ENCODE assay signal across 19 cellular contexts in the genomic region with DNA sequence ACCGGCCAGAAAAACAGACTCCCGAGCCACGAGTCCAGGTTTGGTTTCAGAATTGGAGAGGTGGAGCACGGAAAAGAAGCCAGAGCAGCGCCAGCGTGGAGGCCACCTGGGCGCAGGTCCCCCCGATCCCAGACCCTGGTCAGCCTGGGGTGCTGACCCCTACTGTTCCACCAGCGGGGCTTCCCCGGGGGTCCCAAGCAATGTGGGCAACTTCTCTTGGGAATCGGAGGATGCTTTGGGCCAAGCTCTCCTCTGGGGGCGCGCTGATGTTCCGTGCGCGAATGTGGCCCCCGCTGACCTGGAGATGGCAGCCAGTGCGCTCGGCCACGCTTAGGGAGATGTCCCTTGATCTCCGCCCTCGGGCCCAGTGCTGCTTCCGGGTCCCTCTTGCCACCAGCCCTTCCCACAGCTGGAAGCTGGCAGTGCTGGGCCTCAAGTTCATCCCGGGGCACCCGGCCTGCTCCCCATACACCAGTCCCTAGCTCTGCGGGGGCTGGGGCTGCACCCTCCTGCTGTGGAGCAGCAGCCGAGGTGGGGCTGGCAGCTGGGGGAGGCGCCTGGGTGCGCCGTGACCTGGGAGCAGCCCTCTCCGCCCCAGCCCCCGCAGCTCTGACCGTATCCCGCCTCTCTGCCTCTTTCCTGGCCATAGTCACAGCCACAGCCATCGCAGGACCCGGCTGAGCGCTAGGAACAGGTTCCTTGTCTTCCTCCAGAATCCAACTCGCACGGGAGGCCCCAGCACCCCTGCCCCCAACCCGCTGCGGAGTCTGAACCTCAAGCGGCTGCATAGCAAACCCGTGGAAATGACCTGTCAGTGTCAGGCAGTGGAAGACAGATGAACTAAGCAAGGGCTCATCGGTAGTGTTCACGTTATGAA.
A peak's percentile ranks its signal among the peaks of the same experiment; 100 is the strongest.
DNase-seq lines count a peak whose midpoint lies in the region; ATAC-seq, FAIRE-seq and TF ChIP-seq lines count a peak whose summit lies in the region.
"Had no signal": no experiment of that assay in that cellular context is flagged by ENCODE, and none has a peak within 500 bp of the region (broad histone marks: within the 10 kb centered on the region; RNA-seq: fewer than 3 reads in every experiment).

No MANE protein-coding gene starts in this region.

- H4K8ac ChIP-seq in H9 (replicated peaks; ENCODE audit: insufficient read length, low read depth, low read length), result no peak overlapping the region

- peak overlapping the region in 1 of 2 donors; percentile 16 for H3K4me3 ChIP-seq in small intestine (ENCODE audit: low read depth in 1 of 2, low read length in 2 of 2)
- H3K4me3 ChIP-seq: esophagus squamous epithelium, GM23248, heart right ventricle, psoas muscle had no signal

- no peaks in the 10 kb centered on the region for H3K27me3 Mint-ChIP-seq in H9 (ENCODE audit: low read depth)
- H3K27me3 Mint-ChIP-seq: activated B cell treated with CpG ODN at 0.5 μM for 24 hours had no signal

- H3K23ac ChIP-seq in H9 (ENCODE audit: insufficient read length, low read depth, low read length), result no peak overlapping the region

- H2AK5ac ChIP-seq in H9 (ENCODE audit: insufficient read length, low read length), result no peak overlapping the region

- no peak for TF ChIP-seq CTCF in H9 (conservative IDR thresholded peaks at IDR 0.05)

- no peak overlapping the region for H3K27ac ChIP-seq in H9 (ENCODE audit: insufficient read length, low read depth, low read length)
- peak overlapping the region; percentile 60 to 63 for H3K27ac ChIP-seq in small intestine (ENCODE audit: low read depth in 1 of 2, low read length in 1 of 2)
- H3K27ac ChIP-seq: esophagus squamous epithelium, GM23248, heart right ventricle, psoas muscle had no signal

- no peak overlapping the region for H3T11ph ChIP-seq in H9 (ENCODE audit: low read length)

- no peaks in the 10 kb centered on the region for H3K27me3 ChIP-seq in H9 (ENCODE audit: insufficient read depth, low read length)
- no peaks in the 10 kb centered on the region for H3K27me3 ChIP-seq in small intestine (ENCODE audit: control insufficient read depth in 2 of 2, insufficient read depth in 2 of 2, low read length in 2 of 2)
- H3K27me3 ChIP-seq: esophagus squamous epithelium, heart right ventricle had no signal

- no peak overlapping the region for H4K5ac ChIP-seq in H9 (ENCODE audit: insufficient read length, low read depth, low read length)

- peaks cover 3% of the 10 kb centered on the region for H3K79me1 ChIP-seq in H9 (ENCODE audit: insufficient read depth, low read depth, low read length, poor library complexity, severe bottlenecking)

- no peak overlapping the region for H4K91ac ChIP-seq in H9 (ENCODE audit: insufficient read length, low read depth, low read length)

- no peaks in the 10 kb centered on the region for H3K36me3 ChIP-seq in small intestine (ENCODE audit: control insufficient read depth in 2 of 2, insufficient read depth in 2 of 2, low read length in 2 of 2)

- H3K4me3 Mint-ChIP-seq in H9, result no peak overlapping the region
- H3K4me3 Mint-ChIP-seq: activated B cell treated with CpG ODN at 0.5 μM for 24 hours had no signal

- DNase-seq in H9, result peak; percentile 34
- DNase-seq in amniotic epithelial cell (ENCODE audit: low read depth), result peak; percentile 19
- peak; percentile 50 for DNase-seq in left kidney (ENCODE audit: low read depth, low spot score)
- DNase-seq in small intestine, result peak; percentile 72
- no peak for DNase-seq in sciatic nerve (ENCODE audit: low spot score)
- no peak for DNase-seq in effector CD8-positive, alpha-beta T cell (lab: John Stamatoyannopoulos, UW)
- DNase-seq: activated B cell treated with CpG ODN at 0.5 μM for 24 hours, anterior cingulate cortex, C1 segment of cervical spinal cord, DND-41, esophagus squamous epithelium, GM23248, heart right ventricle, kidney glomerular epithelial cell, NCI-H2107, NCI-H748 treated with DMSO at 0.1 percent for 48 hours, psoas muscle had no signal

- no peaks in the 10 kb centered on the region for H4K20me1 ChIP-seq in H9 (ENCODE audit: control insufficient read depth, insufficient read depth, insufficient read length)

- no peak overlapping the region for H2BK5ac ChIP-seq in H9 (ENCODE audit: insufficient read length, low read length)

- H3K56ac ChIP-seq in H9 (ENCODE audit: insufficient read length, low read depth, low read length), result no peak overlapping the region

- peaks cover 5 to 21% (median 12%) of the 10 kb centered on the region in 3 experiments; a peak in 6 of 7 replicates for H3K36me3 Mint-ChIP-seq in H9 (ENCODE audit: insufficient read depth in 1 of 3, low read depth in 3 of 3)

- no peak overlapping the region for H2BK120ac ChIP-seq in H9 (ENCODE audit: low read depth, low read length, poor library complexity, severe bottlenecking)

- H3K9me3 ChIP-seq in H9 (ENCODE audit: control insufficient read depth, low read depth, low read length), result no peaks in the 10 kb centered on the region
- H3K9me3 ChIP-seq in small intestine (ENCODE audit: control insufficient read depth, low read depth), result no peaks in the 10 kb centered on the region
- H3K9me3 ChIP-seq: esophagus squamous epithelium, heart right ventricle, psoas muscle had no signal

- H3K9me3 Mint-ChIP-seq in H9, result peaks cover 0 to 3% of the 10 kb centered on the region in 2 experiments; a peak in 2 of 5 replicates
- H3K9me3 Mint-ChIP-seq: activated B cell treated with CpG ODN at 0.5 μM for 24 hours had no signal

- H3K23me2 ChIP-seq in H9 (ENCODE audit: insufficient read length, low read depth, low read length, poor library complexity, severe bottlenecking), result no peaks in the 10 kb centered on the region

- H2AFZ ChIP-seq in H9 (ENCODE audit: low read length), result no peak overlapping the region
- H2AFZ ChIP-seq: GM23248 had no signal

- H3K18ac ChIP-seq in H9 (ENCODE audit: insufficient read length, low read depth, low read length), result no peak overlapping the region

- intact Hi-C loops in sciatic nerve (cut with DNase I), result no loop called here

- no peak overlapping the region for H2BK20ac ChIP-seq in H9 (ENCODE audit: low read depth, low read length, poor library complexity, severe bottlenecking)

- H3K79me2 ChIP-seq in H9 (ENCODE audit: insufficient read depth, low read length), result peaks cover 1% of the 10 kb centered on the region; the same call in 1 of the 2 replicates

- no peak overlapping the region for H3K4me2 ChIP-seq in H9 (ENCODE audit: insufficient read depth, insufficient read length, low read length)

- no CpG with 5 or more reads among the region's 45 CpGs for WGBS in H9 (ENCODE audit: extremely low coverage, insufficient read length, low lambda C conversion rate)
- 20 to 59% (median 45%) methylated on average over 44 to 45 of the region's 45 CpGs for WGBS in small intestine, 3 donors

- no peak overlapping the region for H3K14ac ChIP-seq in H9 (ENCODE audit: insufficient read depth, low read length)

- H3K4ac ChIP-seq in H9 (ENCODE audit: low read depth, low read length), result no peak overlapping the region

- H3K27ac Mint-ChIP-seq in H9, result peak overlapping the region; percentile 81 to 91 (median 83); a peak in 4 of 7 replicates
- H3K27ac Mint-ChIP-seq: activated B cell treated with CpG ODN at 0.5 μM for 24 hours had no signal

- no peak overlapping the region for H2BK15ac ChIP-seq in H9 (ENCODE audit: low read depth, low read length)

- no peak overlapping the region for H3K9ac ChIP-seq in H9 (ENCODE audit: extremely low read depth, insufficient read length, low read length)
- H3K9ac ChIP-seq: GM23248 had no signal

- FAIRE-seq in small intestine (lab: Jason Lieb, UNC), result no peak
- FAIRE-seq: colon had no signal

- no peak overlapping the region for H2BK12ac ChIP-seq in H9 (ENCODE audit: insufficient read length, low read depth, low read length)

- peaks cover 28 to 30% of the 10 kb centered on the region in 2 experiments for H3K4me1 Mint-ChIP-seq in H9

- H3K4me1 ChIP-seq in H9 (ENCODE audit: insufficient read depth, low read length) (peaks cover 3% of the 10 kb centered on the region; the same call in 1 of the 2 replicates), small intestine (ENCODE audit: control insufficient read depth in 2 of 2, insufficient read depth in 1 of 2, low read depth in 1 of 2, low read length in 1 of 2) (no peaks in the 10 kb centered on the region)
- H3K4me1 ChIP-seq: psoas muscle had no signal

- ATAC-seq in GM21390 (IDR thresholded peaks at IDR 0.05; ENCODE audit: unreplicated experiment) (no peak), sciatic nerve (no peak)
- ATAC-seq: psoas muscle had no signal

Comparison
In these comparisons a context has a peak if more than half of its experiments do, and no peak if none do; other contexts are left out.
1. DNase-seq: peak in H9 (single experiment), amniotic epithelial cell (single experiment), left kidney (single experiment) and small intestine (single experiment); none in sciatic nerve (single experiment) and effector CD8-positive, alpha-beta T cell (single experiment).